8 cellular contexts compared by ENCODE assay signal in the genomic region with DNA sequence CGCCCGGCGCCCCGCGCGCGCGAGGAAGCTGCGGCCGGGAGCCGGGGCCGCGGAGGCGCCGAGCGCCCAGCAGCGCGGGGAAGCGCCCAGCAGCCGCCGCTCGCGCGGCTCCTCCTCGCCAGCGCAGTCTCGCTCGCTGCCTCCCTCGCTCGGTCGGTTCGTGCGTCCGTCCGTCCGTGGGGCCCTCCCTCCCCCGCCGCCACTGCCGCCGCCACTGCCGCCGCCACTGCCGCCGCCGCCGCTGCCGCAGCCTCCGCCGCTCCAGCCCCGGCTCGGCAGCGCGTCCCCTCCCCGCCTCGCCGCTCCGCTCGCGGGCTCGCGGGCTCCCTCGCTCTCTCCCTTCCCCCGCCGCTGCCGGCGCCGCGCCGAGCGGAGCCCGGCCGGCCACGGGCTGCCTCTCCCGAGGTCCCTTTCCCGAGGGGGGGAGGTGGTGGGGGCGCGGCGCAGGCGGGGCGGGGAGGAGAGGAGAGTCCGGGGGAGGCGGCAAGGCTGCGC. TPM values are rescaled to one million over a fixed set of nuclear protein-coding genes. Genes with fewer than 3 reads are reported as not detected.
DNase-seq lines count a peak whose midpoint lies in the region; ATAC-seq and TF ChIP-seq lines count a peak whose summit lies in the region.

TSS of gene KCND3 (minus strand) at position 138 of the 495 bp plus-strand sequence.

- H3K9me3 ChIP-seq in WERI-Rb-1 (ENCODE audit: severe bottlenecking) (no peaks in the 10 kb centered on the region), OCI-LY7 (ENCODE audit: low read length) (no peaks in the 10 kb centered on the region)

- CTCF ChIA-PET in OCI-LY7 (lab: Charles Lee; ENCODE audit: unreplicated experiment) = no interaction called here

- BruUV-seq in OCI-LY7 (replicated peaks; lab: Mats Ljungman, UMichigan) = no TSS peak

- no peaks in the 10 kb centered on the region for H3K36me3 ChIP-seq in WERI-Rb-1
- no peaks in the 10 kb centered on the region for H3K36me3 ChIP-seq in OCI-LY7 (ENCODE audit: insufficient read depth, low read length)

- no peaks in the 10 kb centered on the region for H3K36me3 Mint-ChIP-seq in activated T-cell treated with anti-CD3 and anti-CD28 coated beads, Interleukin-2, amount 50 U/mL, for 4 hours (ENCODE audit: insufficient read depth)
- H3K36me3 Mint-ChIP-seq in natural killer cell treated with Interleukin-12 subunit alpha and Interleukin-12 subunit beta and Interleukin-15 and Interleukin-18, amount 100 ng/mL, for 72 hours = no peaks in the 10 kb centered on the region

- H3K79me2 ChIP-seq in OCI-LY7 (ENCODE audit: insufficient read depth, low read depth, low read length) = no peaks in the 10 kb centered on the region

- POLR2A ChIA-PET in OCI-LY7 (lab: Charles Lee) = no interaction called here

- H3K27ac ChIP-seq in WERI-Rb-1 = no peak within 1 kb of the TSS
- H3K27ac ChIP-seq in OCI-LY7 (ENCODE audit: low read depth, low read length, poor library complexity, severe bottlenecking) = no peak within 1 kb of the TSS

- H3K4me1 ChIP-seq in OCI-LY7 (ENCODE audit: insufficient read depth, low read length, poor library complexity, severe bottlenecking) = no peaks in the 10 kb centered on the region

- peak within 1 kb of the TSS; percentile 54 for H3K4me3 Mint-ChIP-seq in activated T-cell treated with anti-CD3 and anti-CD28 coated beads, Interleukin-2, amount 50 U/mL, for 4 hours
- H3K4me3 Mint-ChIP-seq in natural killer cell treated with Interleukin-12 subunit alpha and Interleukin-12 subunit beta and Interleukin-15 and Interleukin-18, amount 100 ng/mL, for 72 hours = peak within 1 kb of the TSS; percentile 27

- peak within 1 kb of the TSS; percentile 37 for H3K4me3 ChIP-seq in WERI-Rb-1 (ENCODE audit: low read depth, low read length)
- H3K4me3 ChIP-seq in fibroblast of villous mesenchyme (ENCODE audit: low read depth, low read length) = peak within 1 kb of the TSS; percentile 30
- no peak within 1 kb of the TSS for H3K4me3 ChIP-seq in OCI-LY7 (ENCODE audit: low read depth, low read length, poor library complexity, severe bottlenecking)

- peaks cover 18% of the 10 kb centered on the region for H3K4me1 Mint-ChIP-seq in activated T-cell treated with anti-CD3 and anti-CD28 coated beads, Interleukin-2, amount 50 U/mL, for 4 hours (ENCODE audit: low read depth)
- peaks cover 0 to 4% of the 10 kb centered on the region in 2 donors for H3K4me1 Mint-ChIP-seq in natural killer cell treated with Interleukin-12 subunit alpha and Interleukin-12 subunit beta and Interleukin-15 and Interleukin-18, amount 100 ng/mL, for 72 hours (ENCODE audit: low read depth in 2 of 2)

- peaks cover 67% of the 10 kb centered on the region for H3K27me3 Mint-ChIP-seq in activated T-cell treated with anti-CD3 and anti-CD28 coated beads, Interleukin-2, amount 50 U/mL, for 4 hours (ENCODE audit: low read depth)
- peaks cover 47 to 50% of the 10 kb centered on the region in 2 donors for H3K27me3 Mint-ChIP-seq in natural killer cell treated with Interleukin-12 subunit alpha and Interleukin-12 subunit beta and Interleukin-15 and Interleukin-18, amount 100 ng/mL, for 72 hours

- peaks cover 45% of the 10 kb centered on the region for H3K27me3 ChIP-seq in WERI-Rb-1 (ENCODE audit: insufficient read depth, low read depth, severe bottlenecking)

- H3K9me2 ChIP-seq in OCI-LY7 (ENCODE audit: insufficient read depth, low read length) = no peaks in the 10 kb centered on the region

- no peak for DNase-seq in activated T-cell treated with anti-CD3 and anti-CD28 coated beads, Interleukin-2, amount 50 U/mL, for 4 hours
- DNase-seq in activated T-cell treated with anti-CD3 and anti-CD28 coated beads, Interleukin-2, amount 50 U/mL, for 1 hour = no peak
- no peak for DNase-seq in WERI-Rb-1
- DNase-seq in fibroblast of villous mesenchyme (ENCODE audit: low read depth) = peak; percentile 14
- DNase-seq in natural killer cell treated with Interleukin-12 subunit alpha and Interleukin-12 subunit beta and Interleukin-15 and Interleukin-18, amount 100 ng/mL, for 72 hours (ENCODE audit: low spot score) = no peak
- no peak for DNase-seq in NCI-H1092 (lab: John Stamatoyannopoulos, UW)
- DNase-seq in NK-92 (lab: John Stamatoyannopoulos, UW; ENCODE audit: unreplicated experiment) = no peak
- DNase-seq in OCI-LY7 (ENCODE audit: low spot score) = no peak

- H2AFZ ChIP-seq in OCI-LY7 (ENCODE audit: low read length) = no peak within 1 kb of the TSS

- no peak within 1 kb of the TSS for H3K4me2 ChIP-seq in OCI-LY7 (ENCODE audit: low read length)

- TF ChIP-seq CTCF in WERI-Rb-1 (IDR thresholded peaks at IDR 0.05; ENCODE audit: low read depth, low read length) (no peak), fibroblast of villous mesenchyme (IDR thresholded peaks at IDR 0.05; ENCODE audit: insufficient read depth, low read depth, low read length) (no peak), OCI-LY7 (conservative IDR thresholded peaks at IDR 0.05; ENCODE audit: low read length) (no peak)

- peak; percentile 53 for ATAC-seq in activated T-cell treated with anti-CD3 and anti-CD28 coated beads, Interleukin-2, amount 50 U/mL, for 4 hours
- ATAC-seq in natural killer cell treated with Interleukin-12 subunit alpha and Interleukin-12 subunit beta and Interleukin-15 and Interleukin-18, amount 100 ng/mL, for 72 hours = peak; percentile 51 to 70

- H3K9me3 Mint-ChIP-seq in activated T-cell treated with anti-CD3 and anti-CD28 coated beads, Interleukin-2, amount 50 U/mL, for 4 hours = no peaks in the 10 kb centered on the region
- no peaks in the 10 kb centered on the region for H3K9me3 Mint-ChIP-seq in natural killer cell treated with Interleukin-12 subunit alpha and Interleukin-12 subunit beta and Interleukin-15 and Interleukin-18, amount 100 ng/mL, for 72 hours

- H3K27ac Mint-ChIP-seq in natural killer cell treated with Interleukin-12 subunit alpha and Interleukin-12 subunit beta and Interleukin-15 and Interleukin-18, amount 100 ng/mL, for 72 hours = no peak within 1 kb of the TSS

- intact Hi-C loops in OCI-LY7 (cut with micrococcal nuclease; ENCODE audit: unreplicated experiment) = no loop called here

- H4K20me1 ChIP-seq in OCI-LY7 (ENCODE audit: insufficient read depth, low read length) = no peaks in the 10 kb centered on the region

RNA-seq across cellular contexts. Expression of gene KCND3, which starts in this region (rescaled TPM):
- total RNA-seq in activated T-cell treated with anti-CD3 and anti-CD28 coated beads, Interleukin-2, amount 50 U/mL, for 4 hours = not detected
- 1.3 and 1.7 TPM in 2 replicates for total RNA-seq in fibroblast of villous mesenchyme
- not detected for total RNA-seq in natural killer cell treated with Interleukin-12 subunit alpha and Interleukin-12 subunit beta and Interleukin-15 and Interleukin-18, amount 100 ng/mL, for 72 hours
- not detected in 2 replicates for total RNA-seq in OCI-LY7 (2014; rRNA removed; shearing (Covaris generic))
- not detected in 2 replicates for total RNA-seq in OCI-LY7 (2022)

Comparison
In these comparisons a context has a peak if more than half of its experiments do, and no peak if none do; other contexts are left out.
1. Peak in ATAC-seq in activated T-cell treated with anti-CD3 and anti-CD28 coated beads, Interleukin-2, amount 50 U/mL, for 4 hours; RNA of the gene not detected or under 1 TPM.
2. Peak in ATAC-seq in natural killer cell treated with Interleukin-12 subunit alpha and Interleukin-12 subunit beta and Interleukin-15 and Interleukin-18, amount 100 ng/mL, for 72 hours; RNA of the gene not detected or under 1 TPM.